ENCODE assay signal across 8 cellular contexts in genomic region chr4:74117024-74117534, GRCh38. TPM values are rescaled to one million over a fixed set of nuclear protein-coding genes. Genes with fewer than 3 reads are reported as not detected.
DNase-seq lines count a peak whose midpoint lies in the region; ATAC-seq and TF ChIP-seq lines count a peak whose summit lies in the region.

No MANE protein-coding gene starts in this region.

- DNase-seq in DMS153 treated with DMSO at 0.1 percent for 48 hours (lab: John Stamatoyannopoulos, UW; ENCODE audit: unreplicated experiment) (peak; percentile 39), SJCRH30 (peak; percentile 15 to 34), foreskin keratinocyte (peak in 1 of 2 donors; percentile 78), ovary (peak in 3 of 5 donors; percentile 18 to 69 (median 25)), T-helper 2 cell (no peak)

- intact Hi-C loops in ovary (cut with DNase I) = no loop called here

- H3K27me3 ChIP-seq in SJCRH30 (no peaks in the 10 kb centered on the region), foreskin keratinocyte (no peaks in the 10 kb centered on the region), ovary (no peaks in the 10 kb centered on the region)

- TF ChIP-seq CTCF in foreskin keratinocyte (conservative IDR thresholded peaks at IDR 0.05) (no peak), ovary (IDR thresholded peaks at IDR 0.05) (no peak)

- TF ChIP-seq POLR2A in ovary (IDR thresholded peaks at IDR 0.05) = no peak

- no peak overlapping the region for H3K4me3 ChIP-seq in SJCRH30
- H3K4me3 ChIP-seq in ovary = no peak overlapping the region

- H3K9me3 ChIP-seq in SJCRH30 (replicated peaks) = no peaks in the 10 kb centered on the region
- no peaks in the 10 kb centered on the region for H3K9me3 ChIP-seq in ovary

- H3K36me3 ChIP-seq in SJCRH30 = no peaks in the 10 kb centered on the region
- no peaks in the 10 kb centered on the region for H3K36me3 ChIP-seq in ovary

- ATAC-seq in foreskin keratinocyte (peak; percentile 33), HG02973 (IDR thresholded peaks at IDR 0.05; ENCODE audit: unreplicated experiment) (no peak), GM21447 (IDR thresholded peaks at IDR 0.05; ENCODE audit: unreplicated experiment) (no peak), GM21367 (IDR thresholded peaks at IDR 0.05; ENCODE audit: unreplicated experiment) (no peak)

- peaks cover 7% of the 10 kb centered on the region; the same call in 1 of the 2 replicates for H3K4me1 ChIP-seq in SJCRH30
- peaks cover 29% of the 10 kb centered on the region for H3K4me1 ChIP-seq in foreskin keratinocyte
- no peaks in the 10 kb centered on the region for H3K4me1 ChIP-seq in ovary (ENCODE audit: insufficient read depth)

- no peak for TF ChIP-seq EP300 in ovary (IDR thresholded peaks at IDR 0.05)

- WGBS in ovary, 3 donors = 30 to 34% (median 31%) methylated on average over 3 of the region's 3 CpGs

- H3K27ac ChIP-seq in SJCRH30 = no peak overlapping the region
- peak overlapping the region; percentile 28 for H3K27ac ChIP-seq in foreskin keratinocyte
- H3K27ac ChIP-seq in ovary = no peak overlapping the region

RNA-seq across cellular contexts. Expression of gene CXCL2, which starts 18.1 kb away (rescaled TPM):
- 0.18 and 0.89 TPM in 2 replicates for total RNA-seq in SJCRH30 (2014; rRNA removed; shearing (Covaris generic))
- total RNA-seq in foreskin keratinocyte (1.5 and 4.0 TPM in 2 replicates), ovary (100 to 1,000 TPM in 1 of 7 donors, 10 to 100 TPM in 3, 1 to 10 TPM in 3; 2.8 to 431 (median 11.0) TPM)
- polyA plus RNA-seq in foreskin keratinocyte (1.5 and 4.0 TPM in 2 replicates), ovary (10 to 100 TPM in 1 of 2 donors, 1 to 10 TPM in 1; 3.4 to 12.7 TPM)

RNA-seq across cellular contexts. Expression of gene MTHFD2L, which starts 40.8 kb away (rescaled TPM):
- total RNA-seq in SJCRH30 (2014; rRNA removed; shearing (Covaris generic)) = 29.6 and 33.3 TPM in 2 replicates
- total RNA-seq in foreskin keratinocyte (6.1 and 15.4 TPM in 2 replicates), ovary (10 to 100 TPM; 12.3 to 19.3 (median 14.5) TPM)
- polyA plus RNA-seq in foreskin keratinocyte (3.5 and 10.8 TPM in 2 replicates), ovary (1 to 10 TPM; 5.8 to 8.6 TPM)

Comparison
In these comparisons a context has a peak if more than half of its experiments do, and no peak if none do; other contexts are left out.
1. DNase-seq: peak in DMS153 treated with DMSO at 0.1 percent for 48 hours (single experiment), SJCRH30 (2 of 2) and ovary (3 of 5); none in T-helper 2 cell (0 of 5).